ENCODE assay signal across 28 cellular contexts in the genomic region with DNA sequence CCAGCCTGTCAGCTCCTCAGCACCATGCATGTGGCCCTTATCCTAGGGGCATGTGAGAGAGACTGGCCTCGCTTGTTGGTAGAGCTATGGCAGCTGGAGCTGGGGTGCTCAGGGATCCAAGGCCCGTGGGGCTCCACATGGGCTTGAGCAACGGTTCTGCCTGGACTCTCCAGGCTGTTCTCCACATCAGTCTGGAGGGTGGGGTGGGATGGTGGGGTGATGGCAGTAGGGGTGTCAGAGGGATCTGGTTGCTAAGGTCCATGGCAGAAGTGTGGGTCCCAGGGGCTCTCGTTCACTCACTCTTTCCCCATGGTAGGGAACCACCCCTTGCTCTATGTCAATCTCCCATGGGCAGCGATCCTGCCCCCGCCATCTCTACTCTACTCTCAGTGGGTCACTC.
DNase-seq lines count a peak whose midpoint lies in the region; ATAC-seq, FAIRE-seq and TF ChIP-seq lines count a peak whose summit lies in the region.
"Had no signal": no experiment of that assay in that cellular context is flagged by ENCODE, and none has a peak within 500 bp of the region (broad histone marks: within the 10 kb centered on the region; RNA-seq: fewer than 3 reads in every experiment).

No MANE protein-coding gene starts in this region.

- in situ Hi-C loops in HepG2 (cut with HindIII; ENCODE audit: extremely low pct_ligation_motif_present, low pct_unique_long_range_greater_than_20kb) = no loop called here

- no peak for FAIRE-seq in HepG2 (lab: Jason Lieb, UNC)
- FAIRE-seq: A549, D721Med, GM12878, GM19239, H1 had no signal

- POLR2A ChIA-PET in HepG2 (lab: Yijun Ruan, JAX) = no interaction called here

- no peak for TF ChIP-seq EP300 in HepG2 (IDR thresholded peaks at IDR 0.05; ENCODE audit: low read depth in 2 of 2, low read length in 2 of 2)
- TF ChIP-seq EP300 in HepG2 (CRISPR knock-in tag; IDR thresholded peaks at IDR 0.05; ENCODE audit: borderline replicate concordance) = no peak
- no peak for TF ChIP-seq EP300 in upper lobe of left lung (IDR thresholded peaks at IDR 0.05)

- H3K27me3 Mint-ChIP-seq in endodermal cell (ENCODE audit: insufficient read depth) = no peaks in the 10 kb centered on the region
- H3K27me3 Mint-ChIP-seq: CD4-positive, alpha-beta T cell; CD8-positive, alpha-beta memory T cell had no signal

- no peaks in the 10 kb centered on the region for H3F3A ChIP-seq in SU-DHL-6 (ENCODE audit: insufficient read depth)

- H3K27ac ChIP-seq in KMS-11 = peak overlapping the region; percentile 60; the same call in 1 of the 2 replicates
- H3K27ac ChIP-seq in SU-DHL-6 (ENCODE audit: low read depth, low read length) = no peak overlapping the region
- H3K27ac ChIP-seq in HepG2 (ENCODE audit: extremely low read length, insufficient read depth, low read length) = no peak overlapping the region
- no peak overlapping the region for H3K27ac ChIP-seq in upper lobe of left lung
- H3K27ac ChIP-seq in lower lobe of right lung = no peak overlapping the region
- H3K27ac ChIP-seq in endodermal cell (ENCODE audit: low read depth, low read length) = no peak overlapping the region
- H3K27ac ChIP-seq: A549; BLaER1 treated with 17β-estradiol and CSF1 and Interleukin-3, amounts not matched to agents 10 nM and 100 nM; GM23248 had no signal

- no peaks in the 10 kb centered on the region for H3K9me2 ChIP-seq in SU-DHL-6 (replicated peaks; ENCODE audit: insufficient read depth, low read length)

- no peaks in the 10 kb centered on the region for H3K4me1 Mint-ChIP-seq in endodermal cell
- H3K4me1 Mint-ChIP-seq: CD14-positive monocyte; CD8-positive, alpha-beta memory T cell had no signal

- H3K9me3 ChIP-seq in SU-DHL-6 (ENCODE audit: insufficient read depth, low read length) (no peaks in the 10 kb centered on the region), HepG2 (ENCODE audit: low read length) (peaks cover 86% of the 10 kb centered on the region), upper lobe of left lung (no peaks in the 10 kb centered on the region), lower lobe of right lung (no peaks in the 10 kb centered on the region), endodermal cell (ENCODE audit: control insufficient read depth, low read length) (peaks cover 6% of the 10 kb centered on the region)
- H3K9me3 ChIP-seq: A549, BE2C had no signal

- H3K27me3 ChIP-seq in KMS-11 (ENCODE audit: insufficient read depth, low read depth) (no peaks in the 10 kb centered on the region), SU-DHL-6 (ENCODE audit: low read length) (no peaks in the 10 kb centered on the region), HepG2 (ENCODE audit: control insufficient read depth in 1 of 2, insufficient read depth in 2 of 2, low read length in 2 of 2) (no peaks in the 10 kb centered on the region), upper lobe of left lung (no peaks in the 10 kb centered on the region), lower lobe of right lung (ENCODE audit: low read depth) (no peaks in the 10 kb centered on the region), endodermal cell (ENCODE audit: control insufficient read depth, insufficient read depth, low read length, poor library complexity, severe bottlenecking) (no peaks in the 10 kb centered on the region)
- H3K27me3 ChIP-seq: BE2C; BLaER1 treated with 17β-estradiol and CSF1 and Interleukin-3, amounts not matched to agents 10 nM and 100 nM had no signal

- H4K20me1 ChIP-seq in KMS-11 (ENCODE audit: insufficient read depth) (no peaks in the 10 kb centered on the region), SU-DHL-6 (ENCODE audit: low read depth, low read length) (no peaks in the 10 kb centered on the region), HepG2 (ENCODE audit: insufficient read depth, low read length) (no peaks in the 10 kb centered on the region)
- H4K20me1 ChIP-seq: BLaER1 treated with 17β-estradiol and CSF1 and Interleukin-3, amounts not matched to agents 10 nM and 100 nM had no signal

- TF ChIP-seq CTCF in KMS-11 (conservative IDR thresholded peaks at IDR 0.05; ENCODE audit: low read depth, low read length) (no peak), SU-DHL-6 (IDR thresholded peaks at IDR 0.05; ENCODE audit: insufficient read depth, low read length, poor library complexity, severe bottlenecking) (no peak), HepG2 (CRISPR knock-in tag; IDR thresholded peaks at IDR 0.05) (no peak), upper lobe of left lung (IDR thresholded peaks at IDR 0.05) (no peak), lower lobe of right lung (IDR thresholded peaks at IDR 0.05) (no peak), endodermal cell (conservative IDR thresholded peaks at IDR 0.05) (no peak)

- H3K79me2 ChIP-seq in KMS-11 (ENCODE audit: insufficient read depth, low read depth) (no peaks in the 10 kb centered on the region), SU-DHL-6 (ENCODE audit: insufficient read depth, low read length) (no peaks in the 10 kb centered on the region), HepG2 (ENCODE audit: insufficient read depth, low read length) (no peaks in the 10 kb centered on the region)

- peaks cover 9% of the 10 kb centered on the region for H3K9me3 Mint-ChIP-seq in endodermal cell

- TF ChIP-seq RAD21 in HepG2 (CRISPR knock-in tag; IDR thresholded peaks at IDR 0.05) = no peak

- no peak overlapping the region; the same call in 1 of the 2 replicates for H2AFZ ChIP-seq in KMS-11 (ENCODE audit: low read depth)
- H2AFZ ChIP-seq in SU-DHL-6 (ENCODE audit: low read depth, low read length, severe bottlenecking) = peak overlapping the region; percentile 41
- no peak overlapping the region for H2AFZ ChIP-seq in HepG2 (ENCODE audit: low read length)
- H2AFZ ChIP-seq: GM23248 had no signal

- no peak for DNase-seq in HepG2 (ENCODE audit: low spot score)
- peak in 1 of 2 donors; percentile 20 for DNase-seq in upper lobe of left lung
- no peak for DNase-seq in lower lobe of right lung
- DNase-seq in activated CD4-positive, alpha-beta T cell treated with anti-CD3 and anti-CD28 coated beads for 1 hour = no peak
- DNase-seq in endodermal cell = no peak
- DNase-seq: 8988T; ACHN; AML-193; BE2C; CD4-positive, alpha-beta T cell; CD8-positive, alpha-beta memory T cell; DMS 273 treated with DMSO at 0.1 percent for 48 hours; DMS79; EL; GDM1; GM23248; H7 had no signal

- ATAC-seq in HepG2 = peak; percentile 37; the same call in 2 of the 3 replicates
- peak; percentile 10 to 51 for ATAC-seq in upper lobe of left lung (ENCODE audit: low FRiP score in 2 of 2)
- ATAC-seq in lower lobe of right lung = no peak
- no peak for ATAC-seq in HG02798 (IDR thresholded peaks at IDR 0.05; ENCODE audit: poor library complexity, unreplicated experiment)
- ATAC-seq: A549, GM12878, HCT116 had no signal

- 7% methylated on average over 6 of the region's 6 CpGs for WGBS in HepG2 (ENCODE audit: low lambda C conversion rate)
- 74 to 82% methylated on average over 3 to 6 of the region's 6 CpGs for WGBS in upper lobe of left lung, 2 donors
- 72 to 87% methylated on average over 5 to 6 of the region's 6 CpGs for WGBS in endodermal cell (ENCODE audit: insufficient coverage in 1 of 2, insufficient read length in 1 of 2), 2 experiments

- H3K27ac Mint-ChIP-seq in endodermal cell = no peak overlapping the region
- H3K27ac Mint-ChIP-seq: CD14-positive monocyte; CD4-positive, alpha-beta T cell; CD8-positive, alpha-beta memory T cell had no signal

- H3K36me3 ChIP-seq in KMS-11 (ENCODE audit: insufficient read depth) (no peaks in the 10 kb centered on the region), SU-DHL-6 (ENCODE audit: low read length) (no peaks in the 10 kb centered on the region), HepG2 (replicated peaks in 1 of 2; ENCODE audit: control insufficient read depth in 1 of 2, insufficient read depth in 2 of 2, low read length in 2 of 2) (no peaks in the 10 kb centered on the region), upper lobe of left lung (no peaks in the 10 kb centered on the region), lower lobe of right lung (no peaks in the 10 kb centered on the region), endodermal cell (ENCODE audit: control insufficient read depth, insufficient read depth, low read length) (no peaks in the 10 kb centered on the region)
- H3K36me3 ChIP-seq: BE2C; BLaER1 treated with 17β-estradiol and CSF1 and Interleukin-3, amounts not matched to agents 10 nM and 100 nM had no signal

- no peak overlapping the region for H3K9ac ChIP-seq in KMS-11
- no peak overlapping the region for H3K9ac ChIP-seq in SU-DHL-6 (ENCODE audit: low read length)
- no peak overlapping the region for H3K9ac ChIP-seq in HepG2 (ENCODE audit: insufficient read depth, low read depth, low read length)
- H3K9ac ChIP-seq in endodermal cell (ENCODE audit: extremely low read depth, low read length, poor library complexity, severe bottlenecking) = no peak overlapping the region
- H3K9ac ChIP-seq: BLaER1 treated with 17β-estradiol and CSF1 and Interleukin-3, amounts not matched to agents 10 nM and 100 nM; GM23248 had no signal

- BruUV-seq in HepG2 (replicated peaks; lab: Mats Ljungman, UMichigan) = no TSS peak

- intact Hi-C loops in HepG2 (cut with micrococcal nuclease; ENCODE audit: unreplicated experiment) = no loop called here
- intact Hi-C loops in lower lobe of right lung (cut with DNase I) = no loop called here

- H3K4me1 ChIP-seq in KMS-11 (ENCODE audit: low read depth, poor library complexity, severe bottlenecking) (peaks cover 48% of the 10 kb centered on the region), HepG2 (ENCODE audit: insufficient read depth, low read length) (no peaks in the 10 kb centered on the region), upper lobe of left lung (no peaks in the 10 kb centered on the region), lower lobe of right lung (no peaks in the 10 kb centered on the region), endodermal cell (ENCODE audit: control insufficient read depth, insufficient read depth, low read length) (no peaks in the 10 kb centered on the region)
- H3K4me1 ChIP-seq: A549, BE2C had no signal

- no peaks in the 10 kb centered on the region for H3K36me3 Mint-ChIP-seq in endodermal cell (ENCODE audit: low read depth)
- H3K36me3 Mint-ChIP-seq: CD14-positive monocyte; CD8-positive, alpha-beta memory T cell had no signal

- no peak overlapping the region for H3K4me3 ChIP-seq in KMS-11 (IDR thresholded peaks at IDR 0.05; ENCODE audit: insufficient read depth, low read depth, low read length)
- no peak overlapping the region for H3K4me3 ChIP-seq in SU-DHL-6 (ENCODE audit: insufficient read depth, low read length, poor library complexity, severe bottlenecking)
- H3K4me3 ChIP-seq in HepG2 (replicated peaks in 1 of 3; ENCODE audit: insufficient read depth in 1 of 3, low read depth in 2 of 3, low read length in 3 of 3) = no peak overlapping the region
- no peak overlapping the region for H3K4me3 ChIP-seq in upper lobe of left lung
- no peak overlapping the region for H3K4me3 ChIP-seq in lower lobe of right lung
- no peak overlapping the region for H3K4me3 ChIP-seq in endodermal cell (ENCODE audit: low read length)
- H3K4me3 ChIP-seq: A549; BLaER1 treated with 17β-estradiol and CSF1 and Interleukin-3, amounts not matched to agents 10 nM and 100 nM; GM12878; GM23248 had no signal

- H3K4me2 ChIP-seq in KMS-11 (peak overlapping the region; percentile 54; the same call in 1 of the 2 replicates), SU-DHL-6 (ENCODE audit: low read depth, low read length, poor library complexity, severe bottlenecking) (no peak overlapping the region), HepG2 (ENCODE audit: low read depth, low read length) (no peak overlapping the region)
- H3K4me2 ChIP-seq: A549; BLaER1 treated with 17β-estradiol and CSF1 and Interleukin-3, amounts not matched to agents 10 nM and 100 nM had no signal

- CTCF ChIA-PET in HepG2 (lab: Yijun Ruan, JAX; ENCODE audit: low intra/inter-chr PET ratio, low total read pairs) = no interaction called here

- TF ChIP-seq POLR2A in HepG2 (IDR thresholded peaks at IDR 0.05; ENCODE audit: insufficient read depth in 1 of 2, low read depth in 2 of 2, low read length in 2 of 2) = no peak
- TF ChIP-seq POLR2A in upper lobe of left lung (IDR thresholded peaks at IDR 0.05) = no peak

- no peak overlapping the region for H3K4me3 Mint-ChIP-seq in endodermal cell
- H3K4me3 Mint-ChIP-seq: CD14-positive monocyte; CD4-positive, alpha-beta T cell; CD8-positive, alpha-beta memory T cell had no signal

Comparison
In these comparisons a context has a peak if more than half of its experiments do, and no peak if none do; other contexts are left out.
1. ATAC-seq: peak in HepG2 (single experiment) and upper lobe of left lung (2 of 2); none in lower lobe of right lung (0 of 2) and HG02798 (single experiment).